Comparison of ENCODE assay signal across 7 cellular contexts in genomic region chr2:178480227-178481181, GRCh38.
A peak's percentile ranks its signal among the peaks of the same experiment; 100 is the strongest.
DNase-seq lines count a peak whose midpoint lies in the region; ATAC-seq and TF ChIP-seq lines count a peak whose summit lies in the region.

TSS of gene PLEKHA3 (plus strand) at chr2:178480457. CDS start at chr2:178480870, 413 bp downstream.

- peak within 1 kb of the TSS; percentile 82 for H3K4me3 ChIP-seq in retinal pigment epithelial cell (ENCODE audit: low read length)

- no peak for TF ChIP-seq CTCF in retinal pigment epithelial cell (conservative IDR thresholded peaks at IDR 0.05; ENCODE audit: low read depth, low read length)

- ATAC-seq in GM18511 (IDR thresholded peaks at IDR 0.05; ENCODE audit: unreplicated experiment) (peak; percentile 63), HG02973 (IDR thresholded peaks at IDR 0.05; ENCODE audit: unreplicated experiment) (peak; percentile 51)

- DNase-seq in NCI-H2029 treated with DMSO at 0.1 percent for 48 hours (lab: John Stamatoyannopoulos, UW): peak; percentile 45
- DNase-seq in T1000 (lab: John Stamatoyannopoulos, UW): peak; percentile 96
- DNase-seq in astrocyte of the hippocampus (ENCODE audit: low read depth, low spot score): peak; percentile 99
- DNase-seq in hippocampal formation (lab: John Stamatoyannopoulos, UW): peak; percentile 89 to 94
- DNase-seq in retinal pigment epithelial cell (ENCODE audit: low read depth): peak; percentile 88

Comparison
In these comparisons a context has a peak if more than half of its experiments do, and no peak if none do; other contexts are left out.
1. Peak in every context shown above with its lines: DNase-seq, ATAC-seq and H3K4me3 ChIP-seq.
2. DNase-seq: peak in every context shown above with its lines; median percentile 99 in astrocyte of the hippocampus; 96 in T1000; 92 in hippocampal formation; 88 in retinal pigment epithelial cell; 45 in NCI-H2029 treated with DMSO at 0.1 percent for 48 hours.